In genomic region chr18:77967791-77968190, GRCh38 we compare ENCODE assay signal across 24 cellular contexts.
"Had no signal": no experiment of that assay in that cellular context is flagged by ENCODE, and none has a peak within 500 bp of the region (broad histone marks: within the 10 kb centered on the region; RNA-seq: fewer than 3 reads in every experiment).

No MANE protein-coding gene starts in this region.

- H3K27me3 ChIP-seq: colonic mucosa, gastrocnemius medialis, left lung had no signal

- H3K4me1 ChIP-seq: colonic mucosa, esophagus squamous epithelium, gastrocnemius medialis, heart right ventricle, left lung, lower lobe of right lung had no signal

- DNase-seq: colonic mucosa; cortex of kidney; effector CD8-positive, alpha-beta T cell; effector memory CD8-positive, alpha-beta T cell; endodermal cell; erythroblast; esophagus squamous epithelium; foreskin fibroblast; foreskin melanocyte; gastrocnemius medialis; glutamatergic neuron; head of caudate nucleus; heart right ventricle; hippocampal formation; left cardiac atrium; left lung; left ventricle myocardium superior; lower lobe of right lung; mesenchymal stem cell had no signal

- FAIRE-seq: endometrium, islet of Langerhans, keratinocyte had no signal

- H3K27ac ChIP-seq: colonic mucosa, epithelial cell of prostate, esophagus squamous epithelium, gastrocnemius medialis, heart right ventricle, left lung, lower lobe of right lung had no signal

- H3K9me3 ChIP-seq: colonic mucosa, esophagus squamous epithelium, gastrocnemius medialis, left lung, lower lobe of right lung had no signal

- H3K4me3 ChIP-seq: colonic mucosa, esophagus squamous epithelium, gastrocnemius medialis, heart right ventricle, left lung, lower lobe of right lung had no signal

- H3K36me3 ChIP-seq: colonic mucosa, esophagus squamous epithelium, gastrocnemius medialis, heart right ventricle, left lung, lower lobe of right lung had no signal

- ATAC-seq: effector memory CD8-positive, alpha-beta T cell; esophagus mucosa; gastrocnemius medialis; heart right ventricle; left cardiac atrium; left lung; left ventricle myocardium superior; lower lobe of right lung had no signal
